16 cellular contexts compared by ENCODE assay signal in genomic region chr22:42434283-42434682, GRCh38. TPM values are rescaled to one million over a fixed set of nuclear protein-coding genes. Genes with fewer than 3 reads are reported as not detected.
DNase-seq lines count a peak whose midpoint lies in the region; ATAC-seq and TF ChIP-seq lines count a peak whose summit lies in the region.
"Had no signal": no experiment of that assay in that cellular context is flagged by ENCODE, and none has a peak within 500 bp of the region (broad histone marks: within the 10 kb centered on the region; RNA-seq: fewer than 3 reads in every experiment).

No MANE protein-coding gene starts in this region.

- CTCF ChIA-PET in activated CD4-positive, alpha-beta T cell treated with anti-CD3 and anti-CD28 coated beads, Interleukin-2, amount 10 ng/mL, durations not matched to agents 7 days and 5 days (lab: Charles Lee) = interaction anchor here (0.6 to 4.4 kb wide), 4 partner anchors 10 to 343 kb away, joined by 3 to 13 read pairs (median 8); no protein-coding TSS in a partner anchor

- H3K4me1 Mint-ChIP-seq in nephron = peaks cover 58% of the 10 kb centered on the region
- H3K4me1 Mint-ChIP-seq in activated CD4-positive, alpha-beta T cell treated with anti-CD3 and anti-CD28 coated beads, Interleukin-2, amount 10 ng/mL, durations not matched to agents 7 days and 5 days = peaks cover 16% of the 10 kb centered on the region

- no peak for TF ChIP-seq CTCF in nephron (IDR thresholded peaks at IDR 0.05; ENCODE audit: unreplicated experiment in 3 of 3)

- DNase-seq in DMS79 treated with DMSO at 0.1 percent for 48 hours (lab: John Stamatoyannopoulos, UW) (peak; percentile 55), NCI-H1092 (lab: John Stamatoyannopoulos, UW) (peak; percentile 72), astrocyte of the hippocampus (ENCODE audit: low read depth, low spot score) (peak; percentile 42)
- no peak for DNase-seq in activated CD4-positive, alpha-beta T cell treated with anti-CD3 and anti-CD28 coated beads, Interleukin-2, amount 10 ng/mL, durations not matched to agents 7 days and 5 days
- no peak for DNase-seq in activated CD4-positive, CD25-positive, alpha-beta regulatory T cell (lab: John Stamatoyannopoulos, UW)
- DNase-seq: activated gamma-delta T cell; aorta; CD4-positive, CD25-positive, alpha-beta regulatory T cell; PC-3; SW 1271; WERI-Rb-1 had no signal

- no peak overlapping the region for H3K4me3 Mint-ChIP-seq in nephron
- no peak overlapping the region for H3K4me3 Mint-ChIP-seq in activated CD4-positive, alpha-beta T cell treated with anti-CD3 and anti-CD28 coated beads, Interleukin-2, amount 10 ng/mL, durations not matched to agents 7 days and 5 days
- H3K4me3 Mint-ChIP-seq: CD4-positive, CD25-positive, alpha-beta regulatory T cell; stimulated activated naive CD8-positive, alpha-beta T cell treated with anti-CD3 and anti-CD28 coated beads, Interleukin-15, Interleukin-2, amounts not matched to agents 100 ng/mL and 50 ng/mL, for 24 hours had no signal

- no peaks in the 10 kb centered on the region for H3K36me3 Mint-ChIP-seq in nephron (ENCODE audit: low read depth)
- H3K36me3 Mint-ChIP-seq in activated CD4-positive, alpha-beta T cell treated with anti-CD3 and anti-CD28 coated beads, Interleukin-2, amount 10 ng/mL, durations not matched to agents 7 days and 5 days (ENCODE audit: low read depth) = no peaks in the 10 kb centered on the region
- H3K36me3 Mint-ChIP-seq: CD4-positive, CD25-positive, alpha-beta regulatory T cell had no signal

- ATAC-seq in GM18511 (IDR thresholded peaks at IDR 0.05; ENCODE audit: unreplicated experiment) = no peak
- ATAC-seq: heart left ventricle, PC-3 had no signal

- POLR2A ChIA-PET in activated CD4-positive, alpha-beta T cell treated with anti-CD3 and anti-CD28 coated beads, Interleukin-2, amount 10 ng/mL, durations not matched to agents 7 days and 5 days (lab: Charles Lee) = no interaction called here

- H3K9me3 Mint-ChIP-seq in nephron = no peaks in the 10 kb centered on the region
- H3K9me3 Mint-ChIP-seq in activated CD4-positive, alpha-beta T cell treated with anti-CD3 and anti-CD28 coated beads, Interleukin-2, amount 10 ng/mL, durations not matched to agents 7 days and 5 days = no peaks in the 10 kb centered on the region
- H3K9me3 Mint-ChIP-seq: stimulated activated naive CD8-positive, alpha-beta T cell treated with anti-CD3 and anti-CD28 coated beads, Interleukin-15, Interleukin-2, amounts not matched to agents 100 ng/mL and 50 ng/mL, for 24 hours had no signal

- peak overlapping the region in 2 of 3 experiments; percentile 61 to 69 for H3K27ac Mint-ChIP-seq in nephron
- H3K27ac Mint-ChIP-seq in activated CD4-positive, alpha-beta T cell treated with anti-CD3 and anti-CD28 coated beads, Interleukin-2, amount 10 ng/mL, durations not matched to agents 7 days and 5 days = no peak overlapping the region
- H3K27ac Mint-ChIP-seq: CD4-positive, CD25-positive, alpha-beta regulatory T cell; stimulated activated naive CD8-positive, alpha-beta T cell treated with anti-CD3 and anti-CD28 coated beads, Interleukin-15, Interleukin-2, amounts not matched to agents 100 ng/mL and 50 ng/mL, for 24 hours had no signal

- H3K27me3 Mint-ChIP-seq in nephron (ENCODE audit: low read depth) = peaks cover 36% of the 10 kb centered on the region
- H3K27me3 Mint-ChIP-seq in activated CD4-positive, alpha-beta T cell treated with anti-CD3 and anti-CD28 coated beads, Interleukin-2, amount 10 ng/mL, durations not matched to agents 7 days and 5 days = peaks cover 24% of the 10 kb centered on the region

RNA-seq across cellular contexts. Expression of gene NFAM1, which starts 2.1 kb away (rescaled TPM):
- total RNA-seq in activated CD4-positive, alpha-beta T cell treated with anti-CD3 and anti-CD28 coated beads, Interleukin-2, amount 10 ng/mL, durations not matched to agents 7 days and 5 days = under 1 TPM; 0.02 to 0.04 TPM
- total RNA-seq: osteocyte had no signal

Comparison
In these comparisons a context has a peak if more than half of its experiments do, and no peak if none do; other contexts are left out.
1. DNase-seq: peak in DMS79 treated with DMSO at 0.1 percent for 48 hours (single experiment), NCI-H1092 (single experiment) and astrocyte of the hippocampus (single experiment); none in activated CD4-positive, alpha-beta T cell treated with anti-CD3 and anti-CD28 coated beads, Interleukin-2, amount 10 ng/mL, durations not matched to agents 7 days and 5 days (single experiment) and activated CD4-positive, CD25-positive, alpha-beta regulatory T cell (0 of 4).